ENCODE assay signal across 8 cellular contexts in the genomic region with DNA sequence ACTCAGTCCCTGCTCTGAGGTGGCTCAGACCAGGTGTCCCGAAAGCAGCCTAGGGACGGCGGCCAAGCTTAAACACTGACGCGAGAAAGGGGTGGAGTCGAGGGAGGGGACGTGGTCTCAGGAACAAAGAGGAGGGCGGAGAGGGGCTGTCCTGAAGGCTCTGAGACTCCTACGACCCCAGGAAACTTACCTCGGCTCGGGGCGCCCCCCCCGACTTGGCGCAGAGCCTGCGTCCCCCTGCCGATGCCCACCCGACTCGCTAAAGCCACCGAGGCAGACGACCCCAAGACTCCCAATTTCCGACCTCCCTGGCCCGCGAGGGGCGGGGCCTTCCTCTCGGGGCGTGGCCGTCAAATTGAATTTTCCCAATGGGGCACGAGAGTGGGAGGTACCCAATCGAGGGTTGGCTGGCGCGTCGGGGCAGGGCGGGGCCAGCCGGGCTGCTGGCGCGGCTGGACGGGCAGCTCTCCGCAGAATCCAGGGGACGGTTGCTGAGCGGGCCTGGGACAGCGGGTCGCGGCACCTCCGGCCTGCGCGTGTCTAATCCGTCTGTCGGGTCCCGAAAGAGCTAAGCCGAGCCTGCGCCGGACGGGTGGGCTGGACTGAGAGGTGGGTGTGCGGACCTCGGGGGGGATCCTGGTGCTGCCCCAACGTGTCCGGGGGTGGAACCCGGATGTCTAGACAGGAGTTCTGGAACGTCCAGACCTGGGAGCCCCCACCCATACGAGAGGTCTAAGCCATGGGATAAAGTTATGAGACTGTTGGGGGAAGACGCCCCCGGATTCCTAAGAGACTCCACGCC. TPM values are rescaled to one million over a fixed set of nuclear protein-coding genes. Genes with fewer than 3 reads are reported as not detected.
DNase-seq lines count a peak whose midpoint lies in the region; ATAC-seq and TF ChIP-seq lines count a peak whose summit lies in the region.

A gene (plus strand): TSS at position 471 of the 802 bp plus-strand sequence. CDS start 1,941 bp downstream, outside the sequence.

- H3K4me3 ChIP-seq in uterus, result peak within 1 kb of the TSS; percentile 85 to 98

- peaks cover 0 to 7% of the 10 kb centered on the region in 2 donors for H3K4me1 ChIP-seq in uterus

- peak; percentile 61 for ATAC-seq in HG02759 (IDR thresholded peaks at IDR 0.05; ENCODE audit: unreplicated experiment)
- ATAC-seq in left ventricle myocardium superior, result peak; percentile 81

- TF ChIP-seq CTCF in GM12874 (IDR thresholded peaks at IDR 0.05; ENCODE audit: insufficient read depth, low read depth, low read length) (0 out of 2 replicates have a peak, but pooled peaks have one; percentile 5), uterus (IDR thresholded peaks at IDR 0.05) (peak in 1 of 4 experiments; percentile 23)

- H3K9me3 ChIP-seq in uterus, result no peaks in the 10 kb centered on the region

- intact Hi-C loops in left ventricle myocardium superior (cut with micrococcal nuclease) (loop anchor here (5.0 kb wide), 1 partner anchor 134 kb away; no protein-coding TSS in a partner anchor), uterus (cut with DNase I; ENCODE audit: low total_unique reads) (loop anchor here (5.0 kb wide), 1 partner anchor 44 kb away; no protein-coding TSS in a partner anchor)

- DNase-seq in NCI-H1436 treated with DMSO at 0.1 percent for 48 hours (lab: John Stamatoyannopoulos, UW) (peak; percentile 44), T-helper 2 cell (peak; percentile 78 to 89 (median 83)), left ventricle myocardium superior (peak; percentile 95), pulmonary artery endothelial cell (ENCODE audit: low read depth, low spot score) (peak; percentile 63), uterus (peak; percentile 96)

- no peaks in the 10 kb centered on the region for H3K27me3 ChIP-seq in uterus

- H3K36me3 ChIP-seq in uterus, result no peaks in the 10 kb centered on the region

- H3K27ac ChIP-seq in angular gyrus (ENCODE audit: low read depth, low read length) (peak within 1 kb of the TSS; percentile 49), uterus (peak within 1 kb of the TSS; percentile 96 to 98)

- peak; percentile 100 for TF ChIP-seq POLR2A in uterus (IDR thresholded peaks at IDR 0.05)

RNA-seq across cellular contexts. Expression of the gene that starts here (rescaled TPM):
- total RNA-seq in left ventricle myocardium superior (278 TPM), pulmonary artery endothelial cell (93.6 and 118 TPM in 2 replicates), uterus (100 to 1,000 TPM; 182 to 647 (median 274) TPM)

Comparison
In these comparisons a context has a peak if more than half of its experiments do, and no peak if none do; other contexts are left out.
1. Peak in every context shown above with its lines: DNase-seq, ATAC-seq, H3K4me3 ChIP-seq and H3K27ac ChIP-seq.
2. DNase-seq: peak in every context shown above with its lines; median percentile 96 in uterus; 95 in left ventricle myocardium superior; 83 in T-helper 2 cell; 63 in pulmonary artery endothelial cell; 44 in NCI-H1436 treated with DMSO at 0.1 percent for 48 hours.